ENCODE assay signal across 25 cellular contexts in the genomic region with DNA sequence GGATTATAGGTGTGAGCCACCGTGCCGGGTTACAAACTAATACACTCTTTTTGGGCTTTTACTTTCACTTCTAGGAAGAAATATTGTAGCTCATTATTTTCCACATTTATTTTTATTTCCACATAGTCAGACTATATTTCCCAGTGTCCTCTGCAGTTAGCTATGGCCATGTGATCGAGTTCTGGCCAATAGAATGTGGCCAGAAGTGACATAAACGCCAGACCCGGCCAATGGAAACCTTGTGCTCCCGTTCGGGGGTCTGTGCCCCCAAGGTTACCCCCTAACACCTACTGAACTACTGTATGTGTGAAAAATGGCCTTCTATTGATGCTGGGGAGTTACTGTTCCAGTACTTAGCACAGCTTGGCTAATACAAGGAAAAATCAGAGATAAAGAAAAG. TPM values are rescaled to one million over a fixed set of nuclear protein-coding genes. Genes with fewer than 3 reads are reported as not detected.
"Had no signal": no experiment of that assay in that cellular context is flagged by ENCODE, and none has a peak within 500 bp of the region (broad histone marks: within the 10 kb centered on the region; RNA-seq: fewer than 3 reads in every experiment).

No MANE protein-coding gene starts in this region.

- DNase-seq: activated CD4-positive, alpha-beta T cell treated with anti-CD3 and anti-CD28 coated beads, Interleukin-2, amount 50 U/mL, for 1 hour; activated CD4-positive, CD25-positive, alpha-beta regulatory T cell treated with anti-CD3 and anti-CD28 coated beads, Interleukin-2, amount 50 U/mL, for 72 hours; activated CD8-positive, alpha-beta memory T cell treated with anti-CD3 and anti-CD28 coated beads, Interleukin-2, amount 50 U/mL, for 4 hours; activated effector memory CD4-positive, alpha-beta T cell treated with Interleukin-2 at 50 U/mL for 16 hours; activated naive CD4-positive, alpha-beta T cell treated with anti-CD3 and anti-CD28 coated beads, Interleukin-2, amount 10 ng/mL, durations not matched to agents 7 days and 5 days; activated naive CD8-positive, alpha-beta T cell treated with anti-CD3 and anti-CD28 coated beads, Interleukin-2, amount 50 U/mL, for 24 hours; activated T-cell treated with anti-CD3 and anti-CD28 coated beads, Interleukin-2, amount 50 U/mL, for 48 hours; anterior cingulate cortex; colonic mucosa; endodermal cell; foreskin keratinocyte; hippocampal formation; islet precursor cell; left colon; lower lobe of right lung; stimulated activated CD4-positive, alpha-beta T cell treated with anti-CD3 and anti-CD28 coated beads, Interleukin-12 subunit alpha, Interleukin-12 subunit beta, amount 100 ng/mL, for 4 hours; stimulated activated CD4-positive, alpha-beta T cell treated with anti-CD3 and anti-CD28 coated beads, Interleukin-1b, Interleukin-23, amount 100 ng/mL, for 48 hours; stimulated activated CD8-positive, alpha-beta memory T cell treated with anti-CD3 and anti-CD28 coated beads, Interleukin-4, amount 100 ng/mL, for 48 hours; stimulated activated naive CD4-positive, alpha-beta T cell; T-helper 9 cell; transverse colon had no signal

- H3K9me3 ChIP-seq: colonic mucosa, lower lobe of right lung, transverse colon, vagina had no signal

- H3K27ac ChIP-seq: colonic mucosa, foreskin keratinocyte, lower lobe of right lung, transverse colon, vagina had no signal

- ATAC-seq: activated naive CD8-positive, alpha-beta T cell treated with anti-CD3 and anti-CD28 coated beads, Interleukin-2, amount 50 U/mL, for 24 hours; foreskin keratinocyte; left colon; lower lobe of right lung; natural killer cell treated with Interleukin-12 subunit alpha and Interleukin-12 subunit beta and Interleukin-15 and Interleukin-18, amount 100 ng/mL, for 72 hours had no signal

- H3K4me3 ChIP-seq: colonic mucosa, lower lobe of right lung, transverse colon, vagina had no signal

- H3K4me1 ChIP-seq: colonic mucosa, lower lobe of right lung had no signal

- H3K27me3 ChIP-seq: foreskin keratinocyte, vagina had no signal

- H3K36me3 ChIP-seq: colonic mucosa, lower lobe of right lung, transverse colon, vagina had no signal

RNA-seq across cellular contexts. Expression of gene NPTX1, which starts 55.0 kb away (rescaled TPM):
- total RNA-seq: epithelial cell of proximal tubule, renal cortical epithelial cell had no signal
- polyA plus RNA-seq: foreskin keratinocyte had no signal
